In the genomic region with DNA sequence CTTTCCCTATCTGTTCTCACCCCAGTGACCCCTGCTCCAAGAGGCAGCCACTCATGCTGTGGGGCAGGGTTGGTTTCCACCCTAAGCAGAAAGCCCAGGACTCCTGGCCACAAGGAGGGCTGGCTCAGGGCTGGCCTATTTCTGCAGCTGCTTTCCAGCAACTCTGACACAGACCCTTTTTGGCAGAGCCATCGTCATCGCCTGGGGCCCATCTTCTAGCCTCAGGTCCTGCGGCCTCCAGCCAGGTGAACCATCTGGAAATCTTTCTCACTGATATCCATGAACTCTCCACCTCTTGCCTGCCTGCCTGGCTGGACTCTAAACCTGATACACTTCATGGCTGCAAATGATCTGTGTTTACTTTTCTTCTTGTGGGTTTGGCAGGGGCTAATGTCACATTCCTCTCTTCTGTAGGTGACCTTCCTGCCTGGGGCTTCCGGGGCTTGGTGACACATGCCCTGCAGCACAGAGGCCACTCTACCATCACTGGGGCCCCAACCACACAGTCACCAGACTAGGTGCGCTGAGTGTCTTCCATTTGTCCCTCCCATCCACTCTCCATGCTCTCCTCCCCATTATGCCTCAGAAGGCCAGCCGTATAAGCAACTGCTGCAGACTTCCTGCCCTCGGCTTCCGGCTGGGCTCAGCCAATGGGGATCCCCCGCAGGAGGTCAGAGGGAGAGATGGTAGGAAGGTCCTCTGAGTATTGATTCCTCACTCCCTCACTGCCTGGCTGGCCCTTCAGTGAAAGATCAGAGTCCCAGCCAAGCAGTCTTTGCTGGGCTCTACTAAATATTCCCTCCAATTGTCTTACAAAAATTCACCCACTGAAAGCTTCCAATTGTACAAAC, we compare ENCODE assay signal across 1 cellular context.
A peak's percentile ranks its signal among the peaks of the same experiment; 100 is the strongest.
TF ChIP-seq lines count a peak whose summit lies in the region.

No MANE protein-coding gene starts in this region.

TF ChIP-seq in HepG2, 621 proteins besides CTCF, POLR2A, EP300 and RAD21 (continued from another document and continues in another):
- TF ChIP-seq NFE2L1 (CRISPR knock-in tag; IDR thresholded peaks at IDR 0.05; ENCODE audit: borderline replicate concordance) (no peak), ZNF775 (CRISPR knock-in tag; IDR thresholded peaks at IDR 0.05; ENCODE audit: borderline replicate concordance) (0 out of 2 replicates have a peak, but pooled peaks have one; percentile 3), SNAI1 (CRISPR knock-in tag; IDR thresholded peaks at IDR 0.05; ENCODE audit: borderline replicate concordance) (peak; percentile 28; the same call in 1 of the 2 replicates), ZNF383 (CRISPR knock-in tag; IDR thresholded peaks at IDR 0.05; ENCODE audit: borderline replicate concordance) (no peak), ZNF614 (CRISPR knock-in tag; IDR thresholded peaks at IDR 0.05; ENCODE audit: borderline replicate concordance) (peak; percentile 83; the same call in 1 of the 2 replicates), ZFX (CRISPR knock-in tag; IDR thresholded peaks at IDR 0.05; ENCODE audit: low read depth) (peak; percentile 89), ZNF280B (CRISPR knock-in tag; IDR thresholded peaks at IDR 0.05; ENCODE audit: borderline replicate concordance) (peak; percentile 73; the same call in 1 of the 2 replicates), MED8 (CRISPR knock-in tag; IDR thresholded peaks at IDR 0.05; ENCODE audit: insufficient replicate concordance) (peak; percentile 56), YEATS4 (CRISPR knock-in tag; IDR thresholded peaks at IDR 0.05; ENCODE audit: borderline replicate concordance) (peak; percentile 93), SRY (CRISPR knock-in tag; IDR thresholded peaks at IDR 0.05) (0 out of 2 replicates have a peak, but pooled peaks have one; percentile 53), CC2D1A (CRISPR knock-in tag; IDR thresholded peaks at IDR 0.05) (peak; percentile 41; the same call in 1 of the 2 replicates), RFX1 (IDR thresholded peaks at IDR 0.05) (no peak), ZNF382 (CRISPR knock-in tag; IDR thresholded peaks at IDR 0.05; ENCODE audit: borderline replicate concordance) (no peak), ZZZ3 (CRISPR knock-in tag; IDR thresholded peaks at IDR 0.05; ENCODE audit: borderline replicate concordance) (peak; percentile 52; the same call in 1 of the 2 replicates), NCOR1 (IDR thresholded peaks at IDR 0.05; ENCODE audit: borderline replicate concordance, low read length) (peak; percentile 74; the same call in 1 of the 2 replicates), HHEX (CRISPR knock-in tag; IDR thresholded peaks at IDR 0.05) (peak; percentile 9; the same call in 1 of the 2 replicates), ZFP36L2 (CRISPR knock-in tag; IDR thresholded peaks at IDR 0.05) (no peak), HCFC1 (IDR thresholded peaks at IDR 0.05; ENCODE audit: low read depth, low read length) (no peak; the same call in 1 of the 2 replicates), ZNF556 (CRISPR knock-in tag; IDR thresholded peaks at IDR 0.05; ENCODE audit: borderline replicate concordance) (peak; percentile 64; the same call in 1 of the 2 replicates), RCOR2 (CRISPR knock-in tag; IDR thresholded peaks at IDR 0.05) (peak; percentile 33; the same call in 1 of the 2 replicates), JUND (CRISPR knock-in tag; IDR thresholded peaks at IDR 0.05) (no peak; the same call in none of the 2 replicates), MLX (CRISPR knock-in tag; IDR thresholded peaks at IDR 0.05) (peak; percentile 80; the same call in 1 of the 2 replicates), ZNF17 (CRISPR knock-in tag; IDR thresholded peaks at IDR 0.05) (no peak), CBFB (CRISPR knock-in tag; IDR thresholded peaks at IDR 0.05) (peak; percentile 99), HOMEZ (CRISPR knock-in tag; IDR thresholded peaks at IDR 0.05; ENCODE audit: low read depth) (peak; percentile 96), KLF13 (CRISPR knock-in tag; IDR thresholded peaks at IDR 0.05) (no peak), SYNCRIP (IDR thresholded peaks at IDR 0.05; ENCODE audit: insufficient read depth, low read depth, low read length) (no peak), ZNF572 (CRISPR knock-in tag; IDR thresholded peaks at IDR 0.05) (no peak; the same call in 1 of the 2 replicates), DR1 (CRISPR knock-in tag; IDR thresholded peaks at IDR 0.05) (peak; percentile 88; the same call in 1 of the 2 replicates), PRDM4 (CRISPR knock-in tag; IDR thresholded peaks at IDR 0.05; ENCODE audit: borderline replicate concordance) (no peak)
- TF ChIP-seq, protein P1, sequence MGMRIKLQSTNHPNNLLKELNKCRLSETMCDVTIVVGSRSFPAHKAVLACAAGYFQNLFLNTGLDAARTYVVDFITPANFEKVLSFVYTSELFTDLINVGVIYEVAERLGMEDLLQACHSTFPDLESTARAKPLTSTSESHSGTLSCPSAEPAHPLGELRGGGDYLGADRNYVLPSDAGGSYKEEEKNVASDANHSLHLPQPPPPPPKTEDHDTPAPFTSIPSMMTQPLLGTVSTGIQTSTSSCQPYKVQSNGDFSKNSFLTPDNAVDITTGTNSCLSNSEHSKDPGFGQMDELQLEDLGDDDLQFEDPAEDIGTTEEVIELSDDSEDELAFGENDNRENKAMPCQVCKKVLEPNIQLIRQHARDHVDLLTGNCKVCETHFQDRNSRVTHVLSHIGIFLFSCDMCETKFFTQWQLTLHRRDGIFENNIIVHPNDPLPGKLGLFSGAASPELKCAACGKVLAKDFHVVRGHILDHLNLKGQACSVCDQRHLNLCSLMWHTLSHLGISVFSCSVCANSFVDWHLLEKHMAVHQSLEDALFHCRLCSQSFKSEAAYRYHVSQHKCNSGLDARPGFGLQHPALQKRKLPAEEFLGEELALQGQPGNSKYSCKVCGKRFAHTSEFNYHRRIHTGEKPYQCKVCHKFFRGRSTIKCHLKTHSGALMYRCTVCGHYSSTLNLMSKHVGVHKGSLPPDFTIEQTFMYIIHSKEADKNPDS (CRISPR knock-in tag; IDR thresholded peaks at IDR 0.05): 0 out of 2 replicates have a peak, but pooled peaks have one; percentile 4
- TF ChIP-seq, protein P2, sequence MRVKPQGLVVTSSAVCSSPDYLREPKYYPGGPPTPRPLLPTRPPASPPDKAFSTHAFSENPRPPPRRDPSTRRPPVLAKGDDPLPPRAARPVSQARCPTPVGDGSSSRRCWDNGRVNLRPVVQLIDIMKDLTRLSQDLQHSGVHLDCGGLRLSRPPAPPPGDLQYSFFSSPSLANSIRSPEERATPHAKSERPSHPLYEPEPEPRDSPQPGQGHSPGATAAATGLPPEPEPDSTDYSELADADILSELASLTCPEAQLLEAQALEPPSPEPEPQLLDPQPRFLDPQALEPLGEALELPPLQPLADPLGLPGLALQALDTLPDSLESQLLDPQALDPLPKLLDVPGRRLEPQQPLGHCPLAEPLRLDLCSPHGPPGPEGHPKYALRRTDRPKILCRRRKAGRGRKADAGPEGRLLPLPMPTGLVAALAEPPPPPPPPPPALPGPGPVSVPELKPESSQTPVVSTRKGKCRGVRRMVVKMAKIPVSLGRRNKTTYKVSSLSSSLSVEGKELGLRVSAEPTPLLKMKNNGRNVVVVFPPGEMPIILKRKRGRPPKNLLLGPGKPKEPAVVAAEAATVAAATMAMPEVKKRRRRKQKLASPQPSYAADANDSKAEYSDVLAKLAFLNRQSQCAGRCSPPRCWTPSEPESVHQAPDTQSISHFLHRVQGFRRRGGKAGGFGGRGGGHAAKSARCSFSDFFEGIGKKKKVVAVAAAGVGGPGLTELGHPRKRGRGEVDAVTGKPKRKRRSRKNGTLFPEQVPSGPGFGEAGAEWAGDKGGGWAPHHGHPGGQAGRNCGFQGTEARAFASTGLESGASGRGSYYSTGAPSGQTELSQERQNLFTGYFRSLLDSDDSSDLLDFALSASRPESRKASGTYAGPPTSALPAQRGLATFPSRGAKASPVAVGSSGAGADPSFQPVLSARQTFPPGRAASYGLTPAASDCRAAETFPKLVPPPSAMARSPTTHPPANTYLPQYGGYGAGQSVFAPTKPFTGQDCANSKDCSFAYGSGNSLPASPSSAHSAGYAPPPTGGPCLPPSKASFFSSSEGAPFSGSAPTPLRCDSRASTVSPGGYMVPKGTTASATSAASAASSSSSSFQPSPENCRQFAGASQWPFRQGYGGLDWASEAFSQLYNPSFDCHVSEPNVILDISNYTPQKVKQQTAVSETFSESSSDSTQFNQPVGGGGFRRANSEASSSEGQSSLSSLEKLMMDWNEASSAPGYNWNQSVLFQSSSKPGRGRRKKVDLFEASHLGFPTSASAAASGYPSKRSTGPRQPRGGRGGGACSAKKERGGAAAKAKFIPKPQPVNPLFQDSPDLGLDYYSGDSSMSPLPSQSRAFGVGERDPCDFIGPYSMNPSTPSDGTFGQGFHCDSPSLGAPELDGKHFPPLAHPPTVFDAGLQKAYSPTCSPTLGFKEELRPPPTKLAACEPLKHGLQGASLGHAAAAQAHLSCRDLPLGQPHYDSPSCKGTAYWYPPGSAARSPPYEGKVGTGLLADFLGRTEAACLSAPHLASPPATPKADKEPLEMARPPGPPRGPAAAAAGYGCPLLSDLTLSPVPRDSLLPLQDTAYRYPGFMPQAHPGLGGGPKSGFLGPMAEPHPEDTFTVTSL (CRISPR knock-in tag; IDR thresholded peaks at IDR 0.05; ENCODE audit: borderline replicate concordance): peak; percentile 92
- TF ChIP-seq, protein P3, sequence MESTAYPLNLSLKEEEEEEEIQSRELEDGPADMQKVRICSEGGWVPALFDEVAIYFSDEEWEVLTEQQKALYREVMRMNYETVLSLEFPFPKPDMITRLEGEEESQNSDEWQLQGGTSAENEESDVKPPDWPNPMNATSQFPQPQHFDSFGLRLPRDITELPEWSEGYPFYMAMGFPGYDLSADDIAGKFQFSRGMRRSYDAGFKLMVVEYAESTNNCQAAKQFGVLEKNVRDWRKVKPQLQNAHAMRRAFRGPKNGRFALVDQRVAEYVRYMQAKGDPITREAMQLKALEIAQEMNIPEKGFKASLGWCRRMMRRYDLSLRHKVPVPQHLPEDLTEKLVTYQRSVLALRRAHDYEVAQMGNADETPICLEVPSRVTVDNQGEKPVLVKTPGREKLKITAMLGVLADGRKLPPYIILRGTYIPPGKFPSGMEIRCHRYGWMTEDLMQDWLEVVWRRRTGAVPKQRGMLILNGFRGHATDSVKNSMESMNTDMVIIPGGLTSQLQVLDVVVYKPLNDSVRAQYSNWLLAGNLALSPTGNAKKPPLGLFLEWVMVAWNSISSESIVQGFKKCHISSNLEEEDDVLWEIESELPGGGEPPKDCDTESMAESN (CRISPR knock-in tag; conservative IDR thresholded peaks at IDR 0.05): 0 out of 2 replicates have a peak, but pooled peaks have one; percentile 59
- TF ChIP-seq, protein P4, sequence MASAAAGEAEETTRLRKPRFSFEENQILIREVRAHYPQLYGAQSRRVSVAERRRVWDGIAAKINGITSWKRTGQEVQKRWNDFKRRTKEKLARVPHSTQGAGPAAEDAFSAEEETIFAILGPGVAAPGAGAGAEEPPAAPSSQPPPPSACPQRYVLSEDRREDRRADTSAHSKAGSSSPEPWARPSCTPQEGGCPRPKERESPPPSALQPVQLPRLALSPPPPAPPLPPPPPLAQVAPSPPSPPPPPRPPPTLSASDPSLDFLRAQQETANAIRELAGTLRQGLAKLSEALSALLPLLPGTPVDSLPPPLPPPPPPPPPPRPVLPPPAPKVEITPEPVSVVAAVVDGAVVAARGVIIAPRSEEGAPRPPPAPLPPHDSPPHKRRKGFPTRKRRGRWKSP (CRISPR knock-in tag; IDR thresholded peaks at IDR 0.05): peak; percentile 78; the same call in 1 of the 2 replicates
